14 cellular contexts compared by ENCODE assay signal in the genomic region with DNA sequence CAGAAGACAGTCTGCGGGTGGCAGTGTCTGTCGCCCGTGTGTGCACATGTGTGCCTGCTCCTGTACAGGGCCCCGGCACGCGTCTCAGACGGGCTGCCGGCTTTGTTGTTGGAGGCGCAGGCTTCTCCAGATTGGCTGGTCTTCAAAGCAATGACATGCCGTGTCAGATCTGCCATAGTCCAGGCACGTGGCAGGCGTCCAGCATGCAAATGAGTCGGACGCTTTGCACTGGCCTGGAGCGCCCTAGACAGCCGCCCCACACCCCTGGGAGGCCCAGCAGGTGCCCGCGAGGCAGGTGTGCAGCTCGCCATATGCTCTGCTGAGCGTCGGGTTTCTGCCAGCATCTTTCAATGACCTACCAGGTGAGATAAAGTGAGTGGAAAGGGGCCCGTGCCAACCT.
DNase-seq lines count a peak whose midpoint lies in the region; ATAC-seq and TF ChIP-seq lines count a peak whose summit lies in the region.
"Had no signal": no experiment of that assay in that cellular context is flagged by ENCODE, and none has a peak within 500 bp of the region (broad histone marks: within the 10 kb centered on the region; RNA-seq: fewer than 3 reads in every experiment).

No MANE protein-coding gene starts in this region.

- H3K36me3 Mint-ChIP-seq in glutamatergic neuron (ENCODE audit: unreplicated experiment): no peaks in the 10 kb centered on the region
- H3K36me3 Mint-ChIP-seq: activated naive CD8-positive, alpha-beta T cell had no signal

- no peak for TF ChIP-seq POLR2A in GM18505 (IDR thresholded peaks at IDR 0.05; ENCODE audit: borderline replicate concordance, extremely low read depth, insufficient read depth, insufficient read length)

- H3K36me3 ChIP-seq in skeletal muscle tissue (ENCODE audit: control insufficient read depth in 3 of 3, insufficient read depth in 3 of 3, low read length in 3 of 3): no peaks in the 10 kb centered on the region

- H3K27ac ChIP-seq in skeletal muscle tissue (ENCODE audit: low read depth, low read length): peak overlapping the region; percentile 62

- TF ChIP-seq CTCF in glutamatergic neuron (IDR thresholded peaks at IDR 0.05; ENCODE audit: partially characterized antibody, unreplicated experiment) (no peak), GM10266 (IDR thresholded peaks at IDR 0.05; ENCODE audit: control insufficient read depth, insufficient read depth, low read depth, missing control alignments) (no peak)

- peaks cover 18% of the 10 kb centered on the region for H3K9me3 Mint-ChIP-seq in glutamatergic neuron (ENCODE audit: unreplicated experiment)

- H3K9ac ChIP-seq in skeletal muscle tissue (ENCODE audit: low read depth in 1 of 3, low read length in 3 of 3): peak overlapping the region in 2 of 3 donors; percentile 33 to 57

- H3K4me1 ChIP-seq in skeletal muscle tissue (ENCODE audit: control insufficient read depth in 3 of 3, insufficient read depth in 3 of 3, low read length in 3 of 3): peaks cover 36 to 39% (median 39%) of the 10 kb centered on the region in 3 donors

- no peaks in the 10 kb centered on the region for H3K9me3 ChIP-seq in skeletal muscle tissue (ENCODE audit: control insufficient read depth in 3 of 3, low read length in 3 of 3)

- H3K27me3 Mint-ChIP-seq in glutamatergic neuron (ENCODE audit: unreplicated experiment): peaks cover 17% of the 10 kb centered on the region
- H3K27me3 Mint-ChIP-seq: activated naive CD8-positive, alpha-beta T cell; naive thymus-derived CD4-positive, alpha-beta T cell had no signal

- H3K27me3 ChIP-seq in skeletal muscle tissue (ENCODE audit: control insufficient read depth in 3 of 3, insufficient read depth in 3 of 3, low read length in 3 of 3): no peaks in the 10 kb centered on the region

- peak overlapping the region; percentile 20 for H3K4me3 Mint-ChIP-seq in glutamatergic neuron (ENCODE audit: unreplicated experiment)
- H3K4me3 Mint-ChIP-seq: activated naive CD8-positive, alpha-beta T cell; naive thymus-derived CD4-positive, alpha-beta T cell had no signal

- H3K4me1 Mint-ChIP-seq in glutamatergic neuron (ENCODE audit: low read depth, unreplicated experiment): peaks cover 56% of the 10 kb centered on the region

- H3K27ac Mint-ChIP-seq in glutamatergic neuron (ENCODE audit: unreplicated experiment): peak overlapping the region; percentile 97
- H3K27ac Mint-ChIP-seq: activated naive CD8-positive, alpha-beta T cell; naive thymus-derived CD4-positive, alpha-beta T cell had no signal

- ATAC-seq in HG03469 (IDR thresholded peaks at IDR 0.05; ENCODE audit: unreplicated experiment) (no peak), GM18505 (IDR thresholded peaks at IDR 0.05; ENCODE audit: unreplicated experiment) (no peak)
- ATAC-seq: naive thymus-derived CD4-positive, alpha-beta T cell; Panc1 had no signal

- peak; percentile 82 for DNase-seq in NCI-H128 (lab: John Stamatoyannopoulos, UW; ENCODE audit: unreplicated experiment)
- peak; percentile 43 for DNase-seq in NCI-H748 treated with DMSO at 0.1 percent for 48 hours (lab: John Stamatoyannopoulos, UW)
- peak; percentile 73 for DNase-seq in glutamatergic neuron
- no peak for DNase-seq in activated naive CD4-positive, alpha-beta T cell (lab: John Stamatoyannopoulos, UW)
- no peak for DNase-seq in GM10266 (ENCODE audit: extremely low spot score)
- DNase-seq: DND-41; Kasumi-1; naive thymus-derived CD4-positive, alpha-beta T cell; stimulated activated naive CD4-positive, alpha-beta T cell had no signal

- no peak overlapping the region for H3K4me3 ChIP-seq in skeletal muscle tissue (ENCODE audit: low read length in 3 of 3)

Comparison
In these comparisons a context has a peak if more than half of its experiments do, and no peak if none do; other contexts are left out.
1. DNase-seq: peak in NCI-H128 (single experiment), NCI-H748 treated with DMSO at 0.1 percent for 48 hours (single experiment) and glutamatergic neuron (single experiment); none in activated naive CD4-positive, alpha-beta T cell (0 of 4) and GM10266 (single experiment).